8 cellular contexts compared by ENCODE assay signal in the genomic region with DNA sequence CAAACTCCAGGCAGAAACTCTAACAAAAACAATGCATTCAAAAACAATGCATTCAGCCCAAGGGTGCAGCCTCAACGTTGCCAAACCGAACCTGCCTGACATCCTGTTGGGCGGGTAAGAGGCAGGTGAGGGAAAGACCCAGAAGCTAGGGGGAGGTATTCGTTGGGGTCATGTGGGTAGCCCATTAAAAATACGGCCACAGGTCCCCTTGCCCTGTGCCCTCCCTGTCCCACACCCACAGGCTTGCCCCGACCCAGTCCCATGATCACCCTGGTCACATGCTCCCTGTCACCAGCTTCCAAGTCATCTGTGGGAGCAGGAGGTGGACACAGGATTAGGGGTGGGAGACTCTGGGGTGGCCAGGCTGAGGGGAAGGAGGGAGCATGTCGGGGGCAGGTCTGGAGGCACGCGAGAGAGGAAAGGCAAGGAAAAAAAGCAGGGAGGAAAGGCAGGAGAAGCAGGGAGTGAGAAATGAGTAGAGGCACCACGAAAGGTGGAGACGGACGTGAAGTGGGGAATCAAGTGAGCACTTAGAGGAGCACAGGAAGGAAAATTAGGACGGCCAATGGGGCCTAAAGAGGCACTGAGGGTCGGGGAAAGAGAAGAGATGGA. TPM values are rescaled to one million over a fixed set of nuclear protein-coding genes. Genes with fewer than 3 reads are reported as not detected.
DNase-seq lines count a peak whose midpoint lies in the region; ATAC-seq and TF ChIP-seq lines count a peak whose summit lies in the region.

No MANE protein-coding gene starts in this region.

- peaks cover 5% of the 10 kb centered on the region for H3K36me3 Mint-ChIP-seq in T-helper 17 cell (ENCODE audit: low read depth)

- peaks cover 42% of the 10 kb centered on the region for H3K4me1 Mint-ChIP-seq in T-helper 17 cell

- peak; percentile 39 for ATAC-seq in GM21723 (IDR thresholded peaks at IDR 0.05; ENCODE audit: unreplicated experiment)
- peak; percentile 63 for ATAC-seq in T-helper 17 cell

- peak overlapping the region; percentile 99 for H3K27ac Mint-ChIP-seq in T-helper 17 cell

- DNase-seq in BE2C (no peak), T-helper 17 cell (peak; percentile 22 to 45 (median 43)), vagina (ENCODE audit: extremely low spot score in 2 of 2) (no peak), AG08395 (ENCODE audit: low spot score) (no peak), NCI-H1105 treated with DMSO at 0.1 percent for 48 hours (lab: John Stamatoyannopoulos, UW) (no peak)

- H3K4me3 ChIP-seq in BE2C (ENCODE audit: low read depth, low read length) (peak overlapping the region; percentile 75), ectodermal cell (ENCODE audit: insufficient read depth, low read depth, low read length) (peak overlapping the region; percentile 70), mucosa of rectum (ENCODE audit: low read length in 2 of 2) (peak overlapping the region; percentile 84 to 87), vagina (peak overlapping the region; percentile 63 to 69)

- H3K9ac ChIP-seq in mucosa of rectum (ENCODE audit: low read depth in 1 of 2, low read length in 2 of 2), result peak overlapping the region; percentile 90 to 97

- WGBS in ectodermal cell, 2 experiments, result 49 to 55% methylated on average over 14 of the region's 14 CpGs

- H3K36me3 ChIP-seq in BE2C, result no peaks in the 10 kb centered on the region
- H3K36me3 ChIP-seq in ectodermal cell (ENCODE audit: control insufficient read depth, insufficient read depth, low read length), result no peaks in the 10 kb centered on the region
- no peaks in the 10 kb centered on the region for H3K36me3 ChIP-seq in mucosa of rectum (ENCODE audit: control insufficient read depth in 2 of 2, insufficient read depth in 2 of 2, low read length in 2 of 2)
- no peaks in the 10 kb centered on the region for H3K36me3 ChIP-seq in vagina

- H3K27me3 ChIP-seq in BE2C, result no peaks in the 10 kb centered on the region
- H3K27me3 ChIP-seq in ectodermal cell (ENCODE audit: control insufficient read depth, insufficient read depth, low read length, poor library complexity, severe bottlenecking), result no peaks in the 10 kb centered on the region
- no peaks in the 10 kb centered on the region for H3K27me3 ChIP-seq in mucosa of rectum (ENCODE audit: control insufficient read depth in 2 of 2, insufficient read depth in 2 of 2, low read length in 2 of 2)
- no peaks in the 10 kb centered on the region for H3K27me3 ChIP-seq in vagina

- peak overlapping the region; percentile 99 for H3K4me3 Mint-ChIP-seq in T-helper 17 cell

- H3K27me3 Mint-ChIP-seq in T-helper 17 cell, result no peaks in the 10 kb centered on the region

- H3K4me1 ChIP-seq in BE2C, result peaks cover 5% of the 10 kb centered on the region; the same call in 1 of the 2 replicates
- peaks cover 8% of the 10 kb centered on the region for H3K4me1 ChIP-seq in ectodermal cell (ENCODE audit: control insufficient read depth, insufficient read depth, low read length)
- peaks cover 34 to 47% of the 10 kb centered on the region in 2 donors for H3K4me1 ChIP-seq in mucosa of rectum (ENCODE audit: control insufficient read depth in 2 of 2, insufficient read depth in 2 of 2, low read length in 2 of 2)
- peaks cover 41% of the 10 kb centered on the region for H3K4me1 ChIP-seq in vagina

- no peak for TF ChIP-seq POLR2A in vagina (IDR thresholded peaks at IDR 0.05)

- intact Hi-C loops in vagina (cut with DNase I), result loop anchor here (10.0 kb wide), 1 partner anchor 116 kb away; no protein-coding TSS in a partner anchor

- H3K27ac ChIP-seq in ectodermal cell (ENCODE audit: insufficient read depth, low read depth, low read length, poor library complexity, severe bottlenecking) (peak overlapping the region; percentile 76), mucosa of rectum (ENCODE audit: low read depth in 2 of 2, low read length in 2 of 2) (peak overlapping the region; percentile 90 to 97), vagina (peak overlapping the region; percentile 99)

- H3K9me3 ChIP-seq in BE2C (no peaks in the 10 kb centered on the region), T-helper 17 cell (ENCODE audit: control insufficient read depth, low read length, poor library complexity, severe bottlenecking) (no peaks in the 10 kb centered on the region), ectodermal cell (ENCODE audit: control insufficient read depth, low read length) (no peaks in the 10 kb centered on the region), mucosa of rectum (ENCODE audit: control insufficient read depth in 2 of 2, low read length in 2 of 2) (no peaks in the 10 kb centered on the region), vagina (no peaks in the 10 kb centered on the region)

- TF ChIP-seq CTCF in BE2C (IDR thresholded peaks at IDR 0.05; ENCODE audit: low read depth, low read length) (no peak), vagina (IDR thresholded peaks at IDR 0.05) (no peak)

RNA-seq across cellular contexts. Expression of a gene that starts 0.7 kb away (rescaled TPM):
- 23.0 TPM for polyA plus RNA-seq in BE2C (2012; ENCODE audit: insufficient read depth, insufficient read length, low read depth)
- total RNA-seq in T-helper 17 cell (10 to 100 TPM; 72.2 to 91.4 TPM), vagina (35.8 TPM)
- 29.6 TPM for polyA plus RNA-seq in ectodermal cell (2013, experiment 1 of 4)
- polyA plus RNA-seq in ectodermal cell (2013, experiment 2 of 4), result 30.2 TPM
- polyA plus RNA-seq in ectodermal cell (2013, experiment 3 of 4), result 24.4 TPM
- polyA plus RNA-seq in ectodermal cell (2013, experiment 4 of 4), result 27.4 TPM

RNA-seq across cellular contexts. Expression of a gene that starts 20.8 kb away (rescaled TPM):
- 13.4 TPM for polyA plus RNA-seq in BE2C (2012; ENCODE audit: insufficient read depth, insufficient read length, low read depth)
- total RNA-seq in T-helper 17 cell (10 to 100 TPM; 44.4 to 80.2 TPM), vagina (90.6 TPM)
- 1.4 TPM for polyA plus RNA-seq in ectodermal cell (2013, experiment 1 of 4)
- polyA plus RNA-seq in ectodermal cell (2013, experiment 2 of 4), result 1.2 TPM
- 1.9 TPM for polyA plus RNA-seq in ectodermal cell (2013, experiment 3 of 4)
- polyA plus RNA-seq in ectodermal cell (2013, experiment 4 of 4), result 0.97 TPM

Comparison
In these comparisons a context has a peak if more than half of its experiments do, and no peak if none do; other contexts are left out.
1. DNase-seq: peak in T-helper 17 cell (3 of 3); none in BE2C (single experiment), vagina (0 of 2), AG08395 (single experiment) and NCI-H1105 treated with DMSO at 0.1 percent for 48 hours (single experiment).
2. Peak in every context shown above with its lines, with median percentiles within 50 percentile points of each other: H3K4me3 ChIP-seq and H3K27ac ChIP-seq.